In genomic region chr12:121805800-121806555, GRCh38 we compare ENCODE assay signal across 8 cellular contexts. TPM values are rescaled to one million over a fixed set of nuclear protein-coding genes. Genes with fewer than 3 reads are reported as not detected.
DNase-seq lines count a peak whose midpoint lies in the region; ATAC-seq and TF ChIP-seq lines count a peak whose summit lies in the region.

No MANE protein-coding gene starts in this region.

- peak overlapping the region in 1 of 2 donors; percentile 25 for H3K27ac ChIP-seq in ovary

- H3K27me3 ChIP-seq in ovary: no peaks in the 10 kb centered on the region

- no peaks in the 10 kb centered on the region for H3K36me3 ChIP-seq in ovary

- peaks cover 8% of the 10 kb centered on the region for H3K4me1 ChIP-seq in ovary (ENCODE audit: insufficient read depth)

- H3K9me3 Mint-ChIP-seq in endothelial cell (ENCODE audit: unreplicated experiment): no peaks in the 10 kb centered on the region

- H3K27me3 Mint-ChIP-seq in endothelial cell (ENCODE audit: unreplicated experiment): peaks cover 29% of the 10 kb centered on the region

- H3K9me3 ChIP-seq in ovary: no peaks in the 10 kb centered on the region

- peaks cover 31% of the 10 kb centered on the region for H3K36me3 Mint-ChIP-seq in endothelial cell (ENCODE audit: low read depth, unreplicated experiment)

- peak; percentile 41 for DNase-seq in OCI-M1 (lab: John Stamatoyannopoulos, UW)
- DNase-seq in endothelial cell (ENCODE audit: low spot score): no peak
- DNase-seq in ovary: peak in 2 of 5 donors; percentile 12 to 29
- no peak for DNase-seq in NCI-H1930 (lab: John Stamatoyannopoulos, UW)
- DNase-seq in GM13976 (ENCODE audit: low spot score): no peak
- no peak for DNase-seq in AG20443 (ENCODE audit: low spot score)

- H3K27ac Mint-ChIP-seq in endothelial cell (ENCODE audit: unreplicated experiment): peak overlapping the region; percentile 92

- H3K4me3 ChIP-seq in GM12875 (ENCODE audit: low read depth, low read length): peak overlapping the region; percentile 55
- H3K4me3 ChIP-seq in ovary: peak overlapping the region; percentile 77

- no peak for TF ChIP-seq CTCF in GM12875 (IDR thresholded peaks at IDR 0.05; ENCODE audit: borderline replicate concordance, insufficient read depth, low read depth, low read length)
- TF ChIP-seq CTCF in endothelial cell (IDR thresholded peaks at IDR 0.05; ENCODE audit: unreplicated experiment): no peak
- no peak for TF ChIP-seq CTCF in ovary (IDR thresholded peaks at IDR 0.05)
- TF ChIP-seq CTCF in GM13976 (IDR thresholded peaks at IDR 0.05; ENCODE audit: borderline replicate concordance, control extremely low read depth, extremely low read depth, insufficient read depth, missing control alignments): no peak

- ATAC-seq in GM21576 (IDR thresholded peaks at IDR 0.05; ENCODE audit: unreplicated experiment): no peak

- peaks cover 27% of the 10 kb centered on the region for H3K4me1 Mint-ChIP-seq in endothelial cell (ENCODE audit: unreplicated experiment)

- peak overlapping the region; percentile 92 for H3K4me3 Mint-ChIP-seq in endothelial cell (ENCODE audit: unreplicated experiment)

- in situ Hi-C loops in GM13976 (cut with MboI; ENCODE audit: low sequenced_read_pairs, unreplicated experiment): no loop called here

- WGBS in ovary, 3 donors: 3 to 6% (median 4%) methylated on average over 23 of the region's 23 CpGs

- intact Hi-C loops in ovary (cut with DNase I): loop anchor here in 1 of 4 donors (10.0 kb wide), 1 partner anchor 319 kb away; no protein-coding TSS in a partner anchor

- TF ChIP-seq EP300 in ovary (IDR thresholded peaks at IDR 0.05): no peak

- TF ChIP-seq POLR2A in ovary (IDR thresholded peaks at IDR 0.05): no peak

RNA-seq across cellular contexts. Expression of gene SETD1B, which starts 2.2 kb away (rescaled TPM):
- total RNA-seq in endothelial cell (ENCODE audit: unreplicated experiment) (25.3 TPM), ovary (10 to 100 TPM in 5 of 7 donors, 1 to 10 TPM in 2; 8.7 to 44.6 (median 31.7) TPM)
- 10 to 100 TPM in 1 of 2 donors, 1 to 10 TPM in 1; 6.2 to 15.5 TPM for polyA plus RNA-seq in ovary

RNA-seq across cellular contexts. Expression of gene RHOF, which starts 12.5 kb away (rescaled TPM):
- total RNA-seq in endothelial cell (ENCODE audit: unreplicated experiment): 25.7 TPM
- 10 to 100 TPM in 6 of 7 donors, 1 to 10 TPM in 1; 9.3 to 37.3 (median 18.2) TPM for total RNA-seq in ovary
- polyA plus RNA-seq in ovary: 1 to 10 TPM; 3.7 to 7.9 TPM

RNA-seq across cellular contexts. Expression of gene HPD, which starts 52.7 kb away (rescaled TPM):
- not detected for total RNA-seq in endothelial cell (ENCODE audit: unreplicated experiment)
- 1 to 10 TPM; 1.2 to 7.2 (median 4.4) TPM for total RNA-seq in ovary
- 1 to 10 TPM; 1.3 to 4.0 TPM for polyA plus RNA-seq in ovary
